ENCODE assay signal across 32 cellular contexts in genomic region chr15:45958924-45959323, GRCh38.
"Had no signal": no experiment of that assay in that cellular context is flagged by ENCODE, and none has a peak within 500 bp of the region (broad histone marks: within the 10 kb centered on the region; RNA-seq: fewer than 3 reads in every experiment).

No MANE protein-coding gene starts in this region.

- ATAC-seq: activated CD4-positive, alpha-beta T cell treated with anti-CD3 and anti-CD28 coated beads for 36 hours; activated CD4-positive, CD25-positive, alpha-beta regulatory T cell treated with anti-CD3 and anti-CD28 coated beads, Interleukin-2, amount 50 U/mL, for 24 hours; activated CD8-positive, alpha-beta memory T cell treated with anti-CD3 and anti-CD28 coated beads, Interleukin-2, amount 10 ng/mL, durations not matched to agents 7 days and 5 days; activated CD8-positive, alpha-beta T cell treated with anti-CD3 and anti-CD28 coated beads, Interleukin-2, amount 10 ng/mL, durations not matched to agents 7 days and 5 days; activated naive CD8-positive, alpha-beta T cell treated with anti-CD3 and anti-CD28 coated beads, Interleukin-2, amount 50 U/mL, for 24 hours; WTC11 had no signal

- H3K27me3 ChIP-seq: ascending aorta, cardiac muscle cell had no signal

- H3K4me1 ChIP-seq: ascending aorta had no signal

- FAIRE-seq: bronchial epithelial cell, TTC549 had no signal

- H3K4me3 ChIP-seq: ascending aorta, cardiac muscle cell had no signal

- H3K36me3 ChIP-seq: ascending aorta, cardiac muscle cell, WERI-Rb-1 had no signal

- H3K27ac ChIP-seq: ascending aorta, cardiac muscle cell, WERI-Rb-1 had no signal

- DNase-seq: activated CD4-positive, alpha-beta memory T cell treated with anti-CD3 and anti-CD28 coated beads, Interleukin-2, amount 10 ng/mL, durations not matched to agents 7 days and 5 days; activated CD4-positive, alpha-beta T cell treated with anti-CD3 and anti-CD28 coated beads for 1 hour; activated CD4-positive, alpha-beta T cell treated with anti-CD3 and anti-CD28 coated beads for 36 hours; activated CD4-positive, alpha-beta T cell treated with anti-CD3 and anti-CD28 coated beads for 48 hours; activated CD4-positive, alpha-beta T cell treated with anti-CD3 and anti-CD28 coated beads, Interleukin-2, amount 10 ng/mL, durations not matched to agents 7 days and 5 days; activated CD4-positive, alpha-beta T cell treated with anti-CD3 and anti-CD28 coated beads, Interleukin-2, amount 50 U/mL, for 48 hours; activated CD4-positive, CD25-positive, alpha-beta regulatory T cell; activated CD8-positive, alpha-beta memory T cell treated with anti-CD3 and anti-CD28 coated beads for 24 hours; activated CD8-positive, alpha-beta memory T cell treated with anti-CD3 and anti-CD28 coated beads, Interleukin-2, amount 10 ng/mL, durations not matched to agents 7 days and 5 days; activated CD8-positive, alpha-beta memory T cell treated with anti-CD3 and anti-CD28 coated beads, Interleukin-2, amount 50 U/mL, for 48 hours; activated CD8-positive, alpha-beta T cell treated with anti-CD3 and anti-CD28 coated beads, Interleukin-2, amount 10 ng/mL, durations not matched to agents 7 days and 5 days; activated effector memory CD4-positive, alpha-beta T cell treated with Interleukin-2 at 50 U/mL for 16 hours; activated gamma-delta T cell; activated naive CD4-positive, alpha-beta T cell treated with anti-CD3 and anti-CD28 coated beads, Interleukin-2, amount 10 ng/mL, durations not matched to agents 7 days and 5 days; activated naive CD4-positive, alpha-beta T cell treated with Interleukin-2 at 50 U/mL for 16 hours; activated naive CD8-positive, alpha-beta T cell treated with anti-CD3 and anti-CD28 coated beads, Interleukin-2, amount 10 ng/mL, durations not matched to agents 7 days and 5 days; activated naive CD8-positive, alpha-beta T cell treated with anti-CD3 and anti-CD28 coated beads, Interleukin-2, amount 50 U/mL, for 24 hours; activated T-cell treated with anti-CD3 and anti-CD28 coated beads, Interleukin-2, amount 50 U/mL, for 24 hours; activated T-cell treated with anti-CD3 and anti-CD28 coated beads, Interleukin-2, amount 50 U/mL, for 48 hours; amygdala; anterior cingulate cortex; caudate nucleus; cerebellar nuclear complex; T-helper 2 cell; T-helper 9 cell; WERI-Rb-1 had no signal
